1 cellular context compared by ENCODE assay signal in genomic region chr2:170711774-170712652, GRCh38.
TF ChIP-seq lines count a peak whose summit lies in the region.

No MANE protein-coding gene starts in this region.

TF ChIP-seq in HepG2, 621 proteins besides CTCF, POLR2A, EP300 and RAD21 (continued from another document and continues in another):
- TF ChIP-seq ZNF691 (CRISPR knock-in tag; IDR thresholded peaks at IDR 0.05; ENCODE audit: borderline replicate concordance, low read depth) (peak; percentile 49), AHR (CRISPR knock-in tag; IDR thresholded peaks at IDR 0.05) (no peak), ATF5 (CRISPR knock-in tag; IDR thresholded peaks at IDR 0.05; ENCODE audit: low read depth) (no peak), BHLHE40 (IDR thresholded peaks at IDR 0.05; ENCODE audit: low read length) (peak; percentile 30; the same call in 1 of the 2 replicates), ZNF143 (CRISPR knock-in tag; IDR thresholded peaks at IDR 0.05) (no peak), ZNF609 (CRISPR knock-in tag; IDR thresholded peaks at IDR 0.05; ENCODE audit: borderline replicate concordance) (peak; percentile 99; the same call in 1 of the 2 replicates), DDIT3 (CRISPR knock-in tag; IDR thresholded peaks at IDR 0.05) (no peak), IKZF1 (IDR thresholded peaks at IDR 0.05) (no peak), KLF13 (CRISPR knock-in tag; IDR thresholded peaks at IDR 0.05) (no peak), ZNF710 (CRISPR knock-in tag; IDR thresholded peaks at IDR 0.05; ENCODE audit: borderline replicate concordance) (peak; percentile 82; the same call in 1 of the 2 replicates), ZNF598 (CRISPR knock-in tag; IDR thresholded peaks at IDR 0.05; ENCODE audit: borderline replicate concordance) (no peak), RFXAP (CRISPR knock-in tag; IDR thresholded peaks at IDR 0.05; ENCODE audit: borderline replicate concordance) (peak; percentile 17; the same call in 1 of the 2 replicates), ZBTB8A (CRISPR knock-in tag; IDR thresholded peaks at IDR 0.05; ENCODE audit: borderline replicate concordance, low read depth) (no peak), NCOR1 (IDR thresholded peaks at IDR 0.05; ENCODE audit: borderline replicate concordance, low read length) (peak; percentile 99), ZFP82 (CRISPR knock-in tag; IDR thresholded peaks at IDR 0.05; ENCODE audit: borderline replicate concordance) (peak; percentile 47; the same call in 1 of the 2 replicates), TMF1 (CRISPR knock-in tag; IDR thresholded peaks at IDR 0.05; ENCODE audit: low read depth) (no peak), ZNF709 (CRISPR knock-in tag; IDR thresholded peaks at IDR 0.05) (peak; percentile 77; the same call in 1 of the 2 replicates), ZNF7 (CRISPR knock-in tag; IDR thresholded peaks at IDR 0.05) (no peak), FOXC1 (CRISPR knock-in tag; IDR thresholded peaks at IDR 0.05; ENCODE audit: borderline replicate concordance) (no peak), TFE3 (CRISPR knock-in tag; IDR thresholded peaks at IDR 0.05) (peak; percentile 86), ARID3A (IDR thresholded peaks at IDR 0.05; ENCODE audit: low read depth, low read length) (peak; percentile 91), ZNF670 (CRISPR knock-in tag; IDR thresholded peaks at IDR 0.05; ENCODE audit: borderline replicate concordance) (peak; percentile 93; the same call in 1 of the 2 replicates), ZFYVE20 (CRISPR knock-in tag; IDR thresholded peaks at IDR 0.05; ENCODE audit: borderline replicate concordance, low read depth) (no peak), ZNF281 (CRISPR knock-in tag; IDR thresholded peaks at IDR 0.05; ENCODE audit: borderline replicate concordance) (peak; percentile 96), HOXA5 (CRISPR knock-in tag; IDR thresholded peaks at IDR 0.05) (peak; percentile 95), ZSCAN9 (CRISPR knock-in tag; IDR thresholded peaks at IDR 0.05; ENCODE audit: borderline replicate concordance) (peak; percentile 57; the same call in 1 of the 2 replicates), RORA (CRISPR knock-in tag; IDR thresholded peaks at IDR 0.05) (no peak), FOXM1 (CRISPR knock-in tag; IDR thresholded peaks at IDR 0.05) (no peak), ZNF597 (CRISPR knock-in tag; IDR thresholded peaks at IDR 0.05) (no peak), ZMYM4 (CRISPR knock-in tag; IDR thresholded peaks at IDR 0.05) (peak; percentile 86), NKX3-1 (CRISPR knock-in tag; IDR thresholded peaks at IDR 0.05) (peak; percentile 87), JUND (CRISPR knock-in tag; IDR thresholded peaks at IDR 0.05) (no peak), ZSCAN31 (CRISPR knock-in tag; IDR thresholded peaks at IDR 0.05; ENCODE audit: low read depth) (peak; percentile 75), SAFB2 (CRISPR knock-in tag; IDR thresholded peaks at IDR 0.05; ENCODE audit: borderline replicate concordance, low read depth) (peak; percentile 70; the same call in 1 of the 2 replicates), ZNF282 (IDR thresholded peaks at IDR 0.05; ENCODE audit: partially characterized antibody) (no peak), ZKSCAN8 (CRISPR knock-in tag; IDR thresholded peaks at IDR 0.05; ENCODE audit: borderline replicate concordance) (peak; percentile 80), NR2C2 (CRISPR knock-in tag; IDR thresholded peaks at IDR 0.05; ENCODE audit: borderline replicate concordance) (peak; percentile 85), NR1H2 (CRISPR knock-in tag; IDR thresholded peaks at IDR 0.05; ENCODE audit: borderline replicate concordance, low read depth) (peak; percentile 46; the same call in 1 of the 2 replicates), GMEB2 (CRISPR knock-in tag; IDR thresholded peaks at IDR 0.05; ENCODE audit: low read depth) (no peak), ZNF850 (CRISPR knock-in tag; conservative IDR thresholded peaks at IDR 0.05) (no peak), ZNF232 (CRISPR knock-in tag; IDR thresholded peaks at IDR 0.05; ENCODE audit: borderline replicate concordance) (no peak), RNF2 (conservative IDR thresholded peaks at IDR 0.05; ENCODE audit: low read depth) (no peak), BCL6 (CRISPR knock-in tag; IDR thresholded peaks at IDR 0.05) (peak; percentile 95), ZNF274 (CRISPR knock-in tag; IDR thresholded peaks at IDR 0.05) (no peak; the same call in 1 of the 2 replicates), DR1 (CRISPR knock-in tag; IDR thresholded peaks at IDR 0.05) (peak; percentile 77; the same call in 1 of the 2 replicates), ZNF552 (CRISPR knock-in tag; IDR thresholded peaks at IDR 0.05; ENCODE audit: borderline replicate concordance) (peak; percentile 81; the same call in 1 of the 2 replicates), STAT5B (CRISPR knock-in tag; IDR thresholded peaks at IDR 0.05) (no peak), ZNF44 (CRISPR knock-in tag; IDR thresholded peaks at IDR 0.05) (no peak)
